12 cellular contexts compared by ENCODE assay signal in the genomic region with DNA sequence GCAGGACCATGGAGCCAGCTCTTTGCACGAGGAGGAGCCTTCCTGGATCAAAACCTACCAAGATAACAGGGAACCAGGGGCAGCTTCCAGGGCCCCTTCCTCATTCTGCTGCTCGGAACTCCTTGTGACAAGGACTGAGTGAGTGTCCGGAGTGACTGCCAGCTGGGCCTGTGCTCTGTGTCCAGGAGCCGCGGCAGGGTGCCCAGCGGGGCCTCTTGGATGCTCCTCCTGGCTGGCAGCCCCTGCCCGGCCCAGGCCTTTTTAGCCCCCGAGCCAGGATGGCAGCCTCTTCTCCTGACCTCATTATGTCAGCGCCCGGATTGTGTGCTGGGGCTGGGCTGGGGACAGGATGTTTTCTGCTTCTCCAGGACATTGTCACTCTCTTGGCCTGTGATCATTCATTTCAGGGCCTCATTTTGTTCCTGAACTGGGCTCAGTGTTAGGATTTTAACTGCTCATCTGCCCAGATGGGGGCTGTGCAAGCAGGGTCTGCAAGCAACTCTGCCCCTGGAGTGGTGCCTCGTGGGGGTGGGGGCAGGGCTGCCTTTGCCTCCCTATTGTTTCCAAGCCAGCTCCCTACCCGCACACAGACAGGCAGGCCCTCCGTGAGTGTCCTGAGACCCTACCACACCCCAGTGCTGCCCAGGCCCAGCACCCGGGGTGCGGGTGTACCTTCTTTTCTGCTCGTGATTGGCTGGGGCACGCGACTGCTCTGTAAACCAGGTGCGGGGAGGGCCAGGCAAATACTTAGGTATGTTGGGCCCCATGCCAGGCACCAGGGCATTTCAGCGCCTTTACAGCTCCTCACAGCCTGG.
DNase-seq lines count a peak whose midpoint lies in the region; ATAC-seq and TF ChIP-seq lines count a peak whose summit lies in the region.
"Had no signal": no experiment of that assay in that cellular context is flagged by ENCODE, and none has a peak within 500 bp of the region (broad histone marks: within the 10 kb centered on the region; RNA-seq: fewer than 3 reads in every experiment).

No MANE protein-coding gene starts in this region.

- no peak for TF ChIP-seq POLR2A in thyroid gland (IDR thresholded peaks at IDR 0.05)

- DNase-seq in amygdala (lab: John Stamatoyannopoulos, UW) (peak in 40 of 56 donors; percentile 6 to 77 (median 43)), globus pallidus (ENCODE audit: low spot score) (peak; percentile 62), thyroid gland (peak; percentile 90), sciatic nerve (ENCODE audit: low spot score) (no peak)
- no peak for DNase-seq in NK-92 treated with Interleukin-12 subunit alpha and Interleukin-12 subunit beta, amount 100 ng/mL, for 24 hours (lab: John Stamatoyannopoulos, UW)
- DNase-seq: activated CD4-positive, alpha-beta T cell treated with anti-CD3 and anti-CD28 coated beads for 48 hours; naive B cell; NCI-H510A had no signal

- no peak for ATAC-seq in GM18873 (IDR thresholded peaks at IDR 0.05; ENCODE audit: low FRiP score, unreplicated experiment)
- no peak for ATAC-seq in sciatic nerve
- ATAC-seq: GM12878; stimulated activated memory B cell treated with anti-CD40 and anti-IgM and Interleukin-4, amounts not matched to agents 10 μg/mL and 1 μg/mL and 100 μg/mL, for 72 hours had no signal

- no peaks in the 10 kb centered on the region for H3K27me3 ChIP-seq in thyroid gland

- H3K27ac ChIP-seq in mesodermal cell (ENCODE audit: low read depth, low read length, severe bottlenecking) (peak overlapping the region; percentile 49), thyroid gland (peak overlapping the region; percentile 94 to 96 (median 95))

- 82 to 85% methylated on average over 18 to 19 of the region's 20 CpGs for WGBS in mesodermal cell (ENCODE audit: insufficient coverage in 2 of 2), 2 experiments
- WGBS in thyroid gland, 2 donors = 25 to 37% methylated on average over 5 to 13 of the region's 20 CpGs

- no peak for TF ChIP-seq CTCF in thyroid gland (IDR thresholded peaks at IDR 0.05)

- intact Hi-C loops in thyroid gland (cut with DNase I) (no loop called here), sciatic nerve (cut with DNase I) (no loop called here)

- no peaks in the 10 kb centered on the region for H3K36me3 ChIP-seq in mesodermal cell (ENCODE audit: control insufficient read depth, insufficient read depth, low read length)
- no peaks in the 10 kb centered on the region for H3K36me3 ChIP-seq in thyroid gland

- no peaks in the 10 kb centered on the region for H3K9me3 ChIP-seq in mesodermal cell (ENCODE audit: control insufficient read depth, low read length)
- H3K9me3 ChIP-seq in thyroid gland = no peaks in the 10 kb centered on the region

- peaks cover 10% of the 10 kb centered on the region for H3K4me1 ChIP-seq in mesodermal cell (ENCODE audit: control insufficient read depth, insufficient read depth, low read length, poor library complexity, severe bottlenecking)
- peaks cover 42 to 48% of the 10 kb centered on the region in 2 donors for H3K4me1 ChIP-seq in thyroid gland

- H3K4me3 ChIP-seq in mesodermal cell (ENCODE audit: extremely low read depth, insufficient read depth, low read length, poor library complexity, severe bottlenecking) (no peak overlapping the region), thyroid gland (replicated peaks in 1 of 3) (no peak overlapping the region)
- H3K4me3 ChIP-seq: GM12878 had no signal

Comparison
In these comparisons a context has a peak if more than half of its experiments do, and no peak if none do; other contexts are left out.
1. DNase-seq: peak in amygdala (40 of 56), globus pallidus (single experiment) and thyroid gland (2 of 2); none in NK-92 treated with Interleukin-12 subunit alpha and Interleukin-12 subunit beta, amount 100 ng/mL, for 24 hours (single experiment) and sciatic nerve (single experiment).